In the genomic region with DNA sequence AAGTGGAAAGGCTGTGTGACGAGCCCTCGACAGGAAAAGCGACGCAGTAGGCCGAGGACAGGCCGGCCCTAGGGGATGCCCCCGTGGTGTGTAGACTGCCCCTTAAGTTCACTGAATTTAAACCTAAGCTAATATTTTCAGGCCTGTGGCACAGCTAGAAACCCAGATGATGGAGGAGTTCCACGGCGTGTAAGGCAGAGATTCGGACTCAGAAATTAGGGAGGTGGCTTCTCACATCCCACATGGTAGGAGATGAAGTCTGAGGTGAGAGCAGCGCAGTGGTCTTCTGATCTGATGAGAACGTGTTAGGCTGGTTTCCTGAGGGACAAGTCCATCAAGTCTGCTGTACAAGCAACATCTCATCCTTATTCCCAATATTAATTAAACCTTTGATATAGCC, we compare ENCODE assay signal across 37 cellular contexts.
"Had no signal": no experiment of that assay in that cellular context is flagged by ENCODE, and none has a peak within 500 bp of the region (broad histone marks: within the 10 kb centered on the region; RNA-seq: fewer than 3 reads in every experiment).

No MANE protein-coding gene starts in this region.

- H3K4me1 Mint-ChIP-seq: endodermal cell had no signal

- H3K4me3 ChIP-seq: adrenal gland, ascending aorta, breast epithelium, cardiac muscle cell, colonic mucosa, dorsolateral prefrontal cortex had no signal

- H3K27ac ChIP-seq: adrenal gland, ascending aorta, breast epithelium, cardiac muscle cell, colonic mucosa, dorsolateral prefrontal cortex, WERI-Rb-1 had no signal

- FAIRE-seq: frontal cortex had no signal

- H3K9me3 Mint-ChIP-seq: activated CD8-positive, alpha-beta T cell treated with anti-CD3 and anti-CD28 coated beads for 36 hours; activated naive CD4-positive, alpha-beta T cell treated with anti-CD3 and anti-CD28 coated beads for 36 hours; activated naive CD4-positive, alpha-beta T cell treated with anti-CD3 and anti-CD28 coated beads, Interleukin-2, amount 50 U/mL, for 24 hours; activated naive CD8-positive, alpha-beta T cell treated with anti-CD3 and anti-CD28 coated beads for 36 hours; dendritic cell treated with granulocyte-macrophage colony-stimulating factor and Interleukin-4, amounts not matched to agents 40 ng/mL and 50 ng/mL, for 4 days; endodermal cell; T-helper 2 cell treated with Interferon-gamma antibody and Interleukin-4, amounts not matched to agents 5 μg/mL and 100 μg/mL, for 36 hours had no signal

- H3K4me3 Mint-ChIP-seq: activated B cell treated with CpG ODN at 0.5 μM for 24 hours; activated CD8-positive, alpha-beta memory T cell treated with anti-CD3 and anti-CD28 coated beads, Interleukin-2, amount 10 ng/mL, durations not matched to agents 7 days and 5 days; activated CD8-positive, alpha-beta T cell treated with anti-CD3 and anti-CD28 coated beads for 36 hours; activated naive CD4-positive, alpha-beta T cell treated with anti-CD3 and anti-CD28 coated beads for 36 hours; activated naive CD4-positive, alpha-beta T cell treated with anti-CD3 and anti-CD28 coated beads, Interleukin-2, amount 50 U/mL, for 24 hours; activated naive CD8-positive, alpha-beta T cell treated with anti-CD3 and anti-CD28 coated beads for 36 hours; activated naive CD8-positive, alpha-beta T cell treated with anti-CD3 and anti-CD28 coated beads, Interleukin-2, amount 50 U/mL, for 24 hours; brain; dendritic cell treated with granulocyte-macrophage colony-stimulating factor and Interleukin-4, amounts not matched to agents 40 ng/mL and 50 ng/mL, for 4 days; endodermal cell; T-helper 17 cell; T-helper 2 cell treated with Interferon-gamma antibody and Interleukin-4, amounts not matched to agents 5 μg/mL and 100 μg/mL, for 36 hours had no signal

- DNase-seq: activated B cell treated with CpG ODN at 0.5 μM for 24 hours; activated CD4-positive, alpha-beta T cell treated with anti-CD3 and anti-CD28 coated beads for 48 hours; activated CD4-positive, alpha-beta T cell treated with anti-CD3 and anti-CD28 coated beads, Interleukin-2, amount 50 U/mL, for 1 hour; activated CD4-positive, alpha-beta T cell treated with anti-CD3 and anti-CD28 coated beads, Interleukin-2, amount 50 U/mL, for 48 hours; activated CD8-positive, alpha-beta memory T cell treated with anti-CD3 and anti-CD28 coated beads, Interleukin-2, amount 10 ng/mL, durations not matched to agents 7 days and 5 days; activated CD8-positive, alpha-beta memory T cell treated with anti-CD3 and anti-CD28 coated beads, Interleukin-2, amount 50 U/mL, for 4 hours; activated CD8-positive, alpha-beta T cell treated with anti-CD3 and anti-CD28 coated beads for 36 hours; activated effector memory CD4-positive, alpha-beta T cell treated with anti-CD3 and anti-CD28 coated beads, Interleukin-2, amount 50 U/mL, for 16 hours; activated naive CD4-positive, alpha-beta T cell treated with anti-CD3 and anti-CD28 coated beads for 36 hours; activated naive CD8-positive, alpha-beta T cell treated with anti-CD3 and anti-CD28 coated beads for 36 hours; activated naive CD8-positive, alpha-beta T cell treated with anti-CD3 and anti-CD28 coated beads, Interleukin-2, amount 50 U/mL, for 24 hours; activated T-cell treated with anti-CD3 and anti-CD28 coated beads, Interleukin-2, amount 50 U/mL, for 1 hour; activated T-cell treated with anti-CD3 and anti-CD28 coated beads, Interleukin-2, amount 50 U/mL, for 48 hours; adrenal gland; amygdala; central memory CD4-positive, alpha-beta T cell; cerebellar nuclear complex; colonic mucosa; dorsolateral prefrontal cortex; effector memory CD4-positive, alpha-beta T cell; endodermal cell; foreskin fibroblast; head of caudate nucleus; T-helper 1 cell; T-helper 17 cell; T1000; WERI-Rb-1 had no signal

- ATAC-seq: activated CD4-positive, CD25-positive, alpha-beta regulatory T cell treated with anti-CD3 and anti-CD28 coated beads, Interleukin-2, amount 50 U/mL, for 24 hours; activated CD8-positive, alpha-beta memory T cell treated with anti-CD3 and anti-CD28 coated beads, Interleukin-2, amount 10 ng/mL, durations not matched to agents 7 days and 5 days; activated CD8-positive, alpha-beta T cell treated with anti-CD3 and anti-CD28 coated beads for 36 hours; activated naive CD8-positive, alpha-beta T cell treated with anti-CD3 and anti-CD28 coated beads, Interleukin-2, amount 50 U/mL, for 24 hours; esophagus mucosa; T-helper 17 cell had no signal

- H3K27me3 ChIP-seq: adrenal gland, ascending aorta, breast epithelium, cardiac muscle cell, colonic mucosa, dorsolateral prefrontal cortex had no signal

- H3K9me3 ChIP-seq: adrenal gland, ascending aorta, breast epithelium, colonic mucosa had no signal

- H3K27me3 Mint-ChIP-seq: activated B cell treated with CpG ODN at 0.5 μM for 24 hours; activated CD8-positive, alpha-beta memory T cell treated with anti-CD3 and anti-CD28 coated beads, Interleukin-2, amount 10 ng/mL, durations not matched to agents 7 days and 5 days; brain; T-helper 17 cell had no signal

- H3K36me3 ChIP-seq: adrenal gland, ascending aorta, breast epithelium, cardiac muscle cell, colonic mucosa, WERI-Rb-1 had no signal

- H3K27ac Mint-ChIP-seq: activated B cell treated with CpG ODN at 0.5 μM for 24 hours; activated CD8-positive, alpha-beta memory T cell treated with anti-CD3 and anti-CD28 coated beads, Interleukin-2, amount 10 ng/mL, durations not matched to agents 7 days and 5 days; activated CD8-positive, alpha-beta T cell treated with anti-CD3 and anti-CD28 coated beads for 36 hours; activated naive CD4-positive, alpha-beta T cell treated with anti-CD3 and anti-CD28 coated beads for 36 hours; activated naive CD4-positive, alpha-beta T cell treated with anti-CD3 and anti-CD28 coated beads, Interleukin-2, amount 50 U/mL, for 24 hours; activated naive CD8-positive, alpha-beta T cell treated with anti-CD3 and anti-CD28 coated beads for 36 hours; activated naive CD8-positive, alpha-beta T cell treated with anti-CD3 and anti-CD28 coated beads, Interleukin-2, amount 50 U/mL, for 24 hours; dendritic cell treated with granulocyte-macrophage colony-stimulating factor and Interleukin-4, amounts not matched to agents 40 ng/mL and 50 ng/mL, for 4 days; endodermal cell; T-helper 17 cell; T-helper 2 cell treated with Interferon-gamma antibody and Interleukin-4, amounts not matched to agents 5 μg/mL and 100 μg/mL, for 36 hours had no signal

- H3K4me1 ChIP-seq: adrenal gland, breast epithelium, colonic mucosa had no signal

- H3K36me3 Mint-ChIP-seq: activated naive CD4-positive, alpha-beta T cell treated with anti-CD3 and anti-CD28 coated beads, Interleukin-2, amount 50 U/mL, for 24 hours had no signal
